Comparison of ENCODE assay signal across 7 cellular contexts in the genomic region with DNA sequence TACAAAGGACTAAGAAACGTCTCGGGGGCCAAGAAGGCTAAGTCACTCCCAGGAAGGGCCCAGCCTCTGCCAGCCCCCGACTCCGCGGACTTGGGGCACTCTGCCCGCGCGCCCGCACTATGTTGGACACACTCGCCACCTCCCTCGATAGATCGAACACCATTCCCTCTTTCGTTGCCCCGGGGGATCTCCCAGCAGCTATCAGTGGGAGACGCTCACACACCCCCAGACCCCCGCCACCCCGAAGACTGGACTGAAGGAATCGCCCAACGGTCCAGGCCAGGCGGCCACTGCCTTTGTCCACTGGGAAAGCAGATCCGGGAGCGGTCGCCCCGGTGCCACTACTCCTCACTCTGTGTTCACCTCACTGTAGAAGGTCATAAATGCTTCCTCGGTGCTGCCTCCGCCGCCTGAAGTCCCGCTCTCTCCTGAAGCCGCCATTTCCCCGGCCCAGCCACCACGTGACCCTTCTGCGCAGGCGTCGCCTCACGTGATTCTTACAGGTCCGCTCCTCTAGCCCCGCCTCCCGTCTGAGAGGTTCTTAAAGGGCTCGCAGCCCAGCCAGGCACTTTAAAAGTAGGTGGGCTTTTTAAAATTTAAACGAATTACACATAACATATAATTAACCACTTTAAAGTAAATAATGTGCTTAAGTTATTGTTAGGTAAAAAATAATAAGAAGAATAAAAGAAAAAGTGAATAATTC. TPM values are rescaled to one million over a fixed set of nuclear protein-coding genes. Genes with fewer than 3 reads are reported as not detected.
A peak's percentile ranks its signal among the peaks of the same experiment; 100 is the strongest.
DNase-seq lines count a peak whose midpoint lies in the region; ATAC-seq and TF ChIP-seq lines count a peak whose summit lies in the region.

Gene DNAJC8 (minus strand): TSS at position 472 of the 706 bp plus-strand sequence. CDS start 31 bp downstream, at position 441.

- ATAC-seq in GM18520 (IDR thresholded peaks at IDR 0.05; ENCODE audit: unreplicated experiment) (peak; percentile 42), HG03135 (IDR thresholded peaks at IDR 0.05; ENCODE audit: unreplicated experiment) (peak; percentile 49), activated B cell treated with CpG ODN at 0.5 μM for 24 hours (ENCODE audit: low read depth) (peak; percentile 56)

- peaks cover under 1% of the 10 kb centered on the region for H3F3A ChIP-seq in smooth muscle cell (ENCODE audit: low read depth)

- no peaks in the 10 kb centered on the region for H3K27me3 ChIP-seq in smooth muscle cell (ENCODE audit: low read depth)

- peak within 1 kb of the TSS; percentile 100 for H3K4me3 Mint-ChIP-seq in activated B cell treated with CpG ODN at 0.5 μM for 24 hours

- peaks cover 25% of the 10 kb centered on the region for H3K36me3 Mint-ChIP-seq in activated B cell treated with CpG ODN at 0.5 μM for 24 hours (ENCODE audit: low read depth)

- peak within 1 kb of the TSS; percentile 96 for H3K9ac ChIP-seq in smooth muscle cell (ENCODE audit: low read depth)

- H4K20me1 ChIP-seq in smooth muscle cell (ENCODE audit: low read depth), result no peaks in the 10 kb centered on the region

- 2% methylated on average over 38 of the region's 40 CpGs for WGBS in smooth muscle cell (ENCODE audit: low lambda C conversion rate)

- intact Hi-C loops in activated B cell treated with CpG ODN at 0.5 μM for 24 hours (cut with micrococcal nuclease), result loop anchor here (1.0 to 2.0 kb wide), 3 partner anchors 14 to 97 kb away; partner anchors contain the start of genes MED18 and SESN2

- H3K4me1 ChIP-seq in smooth muscle cell (ENCODE audit: low read depth), result peaks cover 3% of the 10 kb centered on the region

- peaks cover 8% of the 10 kb centered on the region for H3K36me3 ChIP-seq in smooth muscle cell (ENCODE audit: low read depth)

- DNase-seq in NCI-H345 treated with DMSO at 0.1 percent for 48 hours (lab: John Stamatoyannopoulos, UW; ENCODE audit: unreplicated experiment), result peak; percentile 87
- DNase-seq in activated B cell treated with CpG ODN at 0.5 μM for 24 hours, result peak; percentile 87
- peak; percentile 95 for DNase-seq in cardiac fibroblast (ENCODE audit: low read depth in 2 of 2)
- peak; percentile 93 for DNase-seq in iPS-NIHi7 (ENCODE audit: extremely low spot score)
- DNase-seq in smooth muscle cell (lab: John Stamatoyannopoulos, UW; ENCODE audit: unreplicated experiment), result peak; percentile 68

- CTCF ChIA-PET in activated B cell treated with CpG ODN at 0.5 μM for 24 hours (lab: Charles Lee), result interaction anchor here (0.8 kb wide), 1 partner anchor 15 kb away, joined by 3 read pairs; no protein-coding TSS in a partner anchor

- H3K4me2 ChIP-seq in smooth muscle cell, result peak within 1 kb of the TSS; percentile 93

- H3K4me3 ChIP-seq in cardiac fibroblast (replicated peaks in 1 of 2; ENCODE audit: low read depth in 2 of 2, low read length in 2 of 2) (peak within 1 kb of the TSS; percentile 99 to 100), smooth muscle cell (peak within 1 kb of the TSS; percentile 81)

- H3K27ac ChIP-seq in smooth muscle cell (ENCODE audit: low read depth), result peak within 1 kb of the TSS; percentile 71

- H3K79me2 ChIP-seq in smooth muscle cell (ENCODE audit: low read depth), result peaks cover 69% of the 10 kb centered on the region

- no peaks in the 10 kb centered on the region for H3K9me3 ChIP-seq in smooth muscle cell (replicated peaks; ENCODE audit: low read depth)

- POLR2A ChIA-PET in activated B cell treated with CpG ODN at 0.5 μM for 24 hours (lab: Charles Lee), result interaction anchor here (0.6 to 7.9 kb wide), 4 partner anchors 14 to 144 kb away, joined by 3 to 171 read pairs (median 4); partner anchors contain the start of gene SESN2

- no peak for TF ChIP-seq CTCF in activated B cell treated with CpG ODN at 0.5 μM for 24 hours (IDR thresholded peaks at IDR 0.05)
- TF ChIP-seq CTCF in cardiac fibroblast (IDR thresholded peaks at IDR 0.05; ENCODE audit: low read depth, low read length), result no peak
- no peak for TF ChIP-seq CTCF in smooth muscle cell (IDR thresholded peaks at IDR 0.05; ENCODE audit: borderline replicate concordance, insufficient read depth, poor library complexity, severe bottlenecking)

- no peaks in the 10 kb centered on the region for H3K9me3 Mint-ChIP-seq in activated B cell treated with CpG ODN at 0.5 μM for 24 hours

- H2AFZ ChIP-seq in smooth muscle cell (ENCODE audit: low read depth), result peak within 1 kb of the TSS; percentile 83

- no peaks in the 10 kb centered on the region for H3K27me3 Mint-ChIP-seq in activated B cell treated with CpG ODN at 0.5 μM for 24 hours

- peaks cover 34% of the 10 kb centered on the region for H3K4me1 Mint-ChIP-seq in activated B cell treated with CpG ODN at 0.5 μM for 24 hours

- peak within 1 kb of the TSS; percentile 98 for H3K27ac Mint-ChIP-seq in activated B cell treated with CpG ODN at 0.5 μM for 24 hours

RNA-seq across cellular contexts. Expression of gene DNAJC8, which starts in this region (rescaled TPM):
- total RNA-seq in activated B cell treated with CpG ODN at 0.5 μM for 24 hours (103 and 104 TPM in 2 replicates), smooth muscle cell (72.3 and 76.1 TPM in 2 replicates)
- polyA plus RNA-seq in smooth muscle cell, result 105 and 114 TPM in 2 replicates

Comparison
In these comparisons a context has a peak if more than half of its experiments do, and no peak if none do; other contexts are left out.
1. Peak in every context shown above with its lines: DNase-seq, ATAC-seq, H3K4me3 ChIP-seq and H3K27ac ChIP-seq.